8 cellular contexts compared by ENCODE assay signal in genomic region chr11:62546937-62547625, GRCh38. TPM values are rescaled to one million over a fixed set of nuclear protein-coding genes. Genes with fewer than 3 reads are reported as not detected.
DNase-seq lines count a peak whose midpoint lies in the region; ATAC-seq and TF ChIP-seq lines count a peak whose summit lies in the region.

No MANE protein-coding gene starts in this region.

- CTCF ChIA-PET in activated CD4-positive, alpha-beta memory T cell treated with anti-CD3 and anti-CD28 coated beads for 36 hours (lab: Charles Lee), result interaction anchor here (0.8 to 14.6 kb wide), 4 partner anchors 9 to 122 kb away, joined by 4 to 272 read pairs (median 7); no protein-coding TSS in a partner anchor

- no peak for TF ChIP-seq POLR2A in heart left ventricle (IDR thresholded peaks at IDR 0.05)

- no peaks in the 10 kb centered on the region for H3K36me3 Mint-ChIP-seq in activated CD4-positive, alpha-beta memory T cell treated with anti-CD3 and anti-CD28 coated beads for 36 hours

- DNase-seq in HFF-Myc (ENCODE audit: extremely low read depth, low read depth), result no peak
- no peak for DNase-seq in activated CD4-positive, alpha-beta memory T cell treated with anti-CD3 and anti-CD28 coated beads for 36 hours
- DNase-seq in heart left ventricle, result peak in 1 of 5 donors; percentile 36
- no peak for DNase-seq in retinal pigment epithelial cell (ENCODE audit: low read depth)
- no peak for DNase-seq in NCI-H774 (lab: John Stamatoyannopoulos, UW)
- DNase-seq in effector CD4-positive, alpha-beta T cell, result no peak

- TF ChIP-seq CTCF in HFF-Myc (IDR thresholded peaks at IDR 0.05; ENCODE audit: low read depth, low read length, missing control alignments) (no peak), heart left ventricle (IDR thresholded peaks at IDR 0.05) (no peak), retinal pigment epithelial cell (conservative IDR thresholded peaks at IDR 0.05; ENCODE audit: low read depth, low read length) (no peak)

- peak overlapping the region; percentile 68 for H3K4me3 Mint-ChIP-seq in activated CD4-positive, alpha-beta memory T cell treated with anti-CD3 and anti-CD28 coated beads for 36 hours

- POLR2A ChIA-PET in activated CD4-positive, alpha-beta memory T cell treated with anti-CD3 and anti-CD28 coated beads for 36 hours (lab: Charles Lee), result interaction anchor here (0.7 to 9.6 kb wide), 5 partner anchors 8 to 123 kb away, joined by 3 to 188 read pairs (median 3); partner anchors contain the start of genes INTS5 and TUT1

- H3K9me3 Mint-ChIP-seq in activated CD4-positive, alpha-beta memory T cell treated with anti-CD3 and anti-CD28 coated beads for 36 hours, result no peaks in the 10 kb centered on the region

- H3K9me3 ChIP-seq in heart left ventricle, result no peaks in the 10 kb centered on the region

- no peak overlapping the region for H3K27ac Mint-ChIP-seq in activated CD4-positive, alpha-beta memory T cell treated with anti-CD3 and anti-CD28 coated beads for 36 hours

- WGBS in heart left ventricle, 4 donors, result 1 to 6% (median 3%) methylated on average over 30 to 40 of the region's 40 CpGs

- peaks cover 64% of the 10 kb centered on the region for H3K4me1 Mint-ChIP-seq in activated CD4-positive, alpha-beta memory T cell treated with anti-CD3 and anti-CD28 coated beads for 36 hours (ENCODE audit: low read depth)

- H3K4me1 ChIP-seq in heart left ventricle, result peaks cover 14 to 81% (median 62%) of the 10 kb centered on the region in 12 donors

- no peaks in the 10 kb centered on the region for H3K27me3 ChIP-seq in heart left ventricle

- H3K27ac ChIP-seq in heart left ventricle, result peak overlapping the region; percentile 94 to 100 (median 99)

- no peak for ATAC-seq in heart left ventricle
- ATAC-seq in GM19455 (IDR thresholded peaks at IDR 0.05; ENCODE audit: unreplicated experiment), result no peak
- ATAC-seq in GM21717 (IDR thresholded peaks at IDR 0.05; ENCODE audit: unreplicated experiment), result no peak

- H3K4me3 ChIP-seq in HFF-Myc (replicated peaks; ENCODE audit: low read depth, low read length), result peak overlapping the region; percentile 99
- H3K4me3 ChIP-seq in heart left ventricle, result peak overlapping the region; percentile 71 to 100 (median 98)
- H3K4me3 ChIP-seq in retinal pigment epithelial cell (ENCODE audit: low read length), result peak overlapping the region; percentile 50

- intact Hi-C loops in activated CD4-positive, alpha-beta memory T cell treated with anti-CD3 and anti-CD28 coated beads for 36 hours (cut with micrococcal nuclease), result loop anchor here (1.0 kb wide), 1 partner anchor 8 kb away; no protein-coding TSS in a partner anchor
- intact Hi-C loops in heart left ventricle (cut with DNase I), result loop anchor here in 4 of 10 donors (2.0 to 10.0 kb wide), 4 partner anchors 14 to 152 kb away; no protein-coding TSS in a partner anchor

- peaks cover 2% of the 10 kb centered on the region for H3K27me3 Mint-ChIP-seq in activated CD4-positive, alpha-beta memory T cell treated with anti-CD3 and anti-CD28 coated beads for 36 hours

- H3K36me3 ChIP-seq in heart left ventricle, result no peaks in the 10 kb centered on the region

RNA-seq across cellular contexts. Expression of gene AHNAK, which starts 0.5 kb away (rescaled TPM):
- 10 to 100 TPM; 83.7 to 85.2 TPM for total RNA-seq in activated CD4-positive, alpha-beta memory T cell treated with anti-CD3 and anti-CD28 coated beads for 36 hours
- total RNA-seq in heart left ventricle, result 100 to 1,000 TPM; 251 to 861 (median 409) TPM
- 100 to 1,000 TPM in 1 of 2 donors, 10 to 100 TPM in 1; 84.4 to 251 TPM for polyA plus RNA-seq in heart left ventricle

RNA-seq across cellular contexts. Expression of gene EEF1G, which starts 26.6 kb away (rescaled TPM):
- 1,000 to 10,000 TPM; 1,956 to 1,989 TPM for total RNA-seq in activated CD4-positive, alpha-beta memory T cell treated with anti-CD3 and anti-CD28 coated beads for 36 hours
- total RNA-seq in heart left ventricle, result 1,000 to 10,000 TPM in 3 of 9 donors, 100 to 1,000 TPM in 6; 799 to 1,135 (median 929) TPM
- 1,000 to 10,000 TPM in 1 of 2 donors, 100 to 1,000 TPM in 1; 549 to 1,190 TPM for polyA plus RNA-seq in heart left ventricle

RNA-seq across cellular contexts. Expression of gene TUT1, which starts 44.2 kb away (rescaled TPM):
- total RNA-seq in activated CD4-positive, alpha-beta memory T cell treated with anti-CD3 and anti-CD28 coated beads for 36 hours, result 10 to 100 TPM; 32.7 to 34.2 TPM
- 10 to 100 TPM in 7 of 9 donors, 1 to 10 TPM in 2; 6.3 to 16.3 (median 11.3) TPM for total RNA-seq in heart left ventricle
- 10 to 100 TPM in 1 of 2 donors, 1 to 10 TPM in 1; 8.5 to 12.2 TPM for polyA plus RNA-seq in heart left ventricle

RNA-seq across cellular contexts. Expression of gene MTA2, which starts 54.6 kb away (rescaled TPM):
- 100 to 1,000 TPM; 166 to 167 TPM for total RNA-seq in activated CD4-positive, alpha-beta memory T cell treated with anti-CD3 and anti-CD28 coated beads for 36 hours
- 10 to 100 TPM; 24.1 to 55.3 (median 33.7) TPM for total RNA-seq in heart left ventricle
- 10 to 100 TPM; 18.4 to 40.3 TPM for polyA plus RNA-seq in heart left ventricle
